ENCODE assay signal across 23 cellular contexts in the genomic region with DNA sequence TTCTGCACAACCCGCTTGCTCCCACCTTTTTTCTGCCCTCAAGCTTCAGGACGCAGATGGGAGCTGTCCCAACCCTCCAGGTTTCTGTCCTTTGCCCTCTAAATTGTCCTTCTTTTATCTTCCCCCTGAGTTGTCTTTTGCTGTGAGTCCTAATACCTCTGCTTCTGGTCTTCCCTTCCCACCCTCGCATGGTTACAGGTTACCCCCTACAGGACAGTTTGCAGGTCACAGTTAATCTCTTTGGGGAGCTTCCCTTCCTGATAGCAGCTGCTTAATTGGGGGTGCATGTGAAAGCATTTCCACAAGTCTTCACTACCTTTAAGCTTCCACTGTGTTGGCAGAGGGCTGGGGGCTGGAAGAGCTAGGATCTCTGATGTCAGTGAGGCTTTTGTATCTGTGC.
"Had no signal": no experiment of that assay in that cellular context is flagged by ENCODE, and none has a peak within 500 bp of the region (broad histone marks: within the 10 kb centered on the region; RNA-seq: fewer than 3 reads in every experiment).

No MANE protein-coding gene starts in this region.

- ATAC-seq: effector memory CD8-positive, alpha-beta T cell; left lobe of liver; natural killer cell; sciatic nerve; stimulated activated naive CD8-positive, alpha-beta T cell treated with anti-CD3 and anti-CD28 coated beads, Interleukin-15, amount 100 ng/mL, for 72 hours had no signal

- H3K9me3 ChIP-seq: ovary, suprapubic skin, transverse colon, upper lobe of right lung, vagina had no signal

- H3K4me3 ChIP-seq: lung, ovary, smooth muscle cell, suprapubic skin, transverse colon, upper lobe of right lung, vagina had no signal

- H3K27ac ChIP-seq: ovary, suprapubic skin, transverse colon, upper lobe of right lung, vagina had no signal

- H3K4me2 ChIP-seq: smooth muscle cell had no signal

- H3K4me1 ChIP-seq: suprapubic skin, transverse colon, upper lobe of right lung, vagina had no signal

- FAIRE-seq: colon, frontal cortex, kidney had no signal

- DNase-seq: effector memory CD8-positive, alpha-beta T cell; hypothalamus; kidney; natural killer cell; occipital lobe; ovary; retina; stimulated activated CD4-positive, alpha-beta T cell treated with anti-CD3 and anti-CD28 coated beads, Interleukin-12 subunit alpha, Interleukin-12 subunit beta, amount 100 ng/mL, for 4 hours; stimulated activated CD4-positive, alpha-beta T cell treated with anti-CD3 and anti-CD28 coated beads, Interleukin-1b, Interleukin-23, amount 100 ng/mL, for 48 hours; stimulated activated CD4-positive, alpha-beta T cell treated with anti-CD3 and anti-CD28 coated beads, Interleukin-4, amount 100 ng/mL, for 1 hour; stimulated activated CD8-positive, alpha-beta memory T cell treated with anti-CD3 and anti-CD28 coated beads, Interleukin-4, amount 100 ng/mL, for 48 hours; stimulated activated naive CD4-positive, alpha-beta T cell; stimulated activated naive CD8-positive, alpha-beta T cell treated with anti-CD3 and anti-CD28 coated beads, Interleukin-15, amount 100 ng/mL, for 72 hours; transverse colon; upper lobe of right lung had no signal

- H3K36me3 ChIP-seq: ovary, suprapubic skin, transverse colon, upper lobe of right lung, vagina had no signal

- H3K27me3 ChIP-seq: ovary, suprapubic skin, transverse colon, upper lobe of right lung, vagina had no signal
